ENCODE assay signal across 15 cellular contexts in genomic region chr17:9332164-9332527, GRCh38.
A peak's percentile ranks its signal among the peaks of the same experiment; 100 is the strongest.
DNase-seq lines count a peak whose midpoint lies in the region; ATAC-seq and TF ChIP-seq lines count a peak whose summit lies in the region.
"Had no signal": no experiment of that assay in that cellular context is flagged by ENCODE, and none has a peak within 500 bp of the region (broad histone marks: within the 10 kb centered on the region; RNA-seq: fewer than 3 reads in every experiment).

No MANE protein-coding gene starts in this region.

- no peaks in the 10 kb centered on the region for H3K27me3 Mint-ChIP-seq in CD4-positive, alpha-beta T cell

- H3K9me3 ChIP-seq in neuron (ENCODE audit: low read length), result peaks cover 3% of the 10 kb centered on the region
- peaks cover 20% of the 10 kb centered on the region for H3K9me3 ChIP-seq in CD4-positive, alpha-beta T cell (ENCODE audit: control insufficient read depth, low read length)

- no peak overlapping the region for H3K27ac ChIP-seq in CD4-positive, alpha-beta T cell (ENCODE audit: low read depth, low read length)
- H3K27ac ChIP-seq: KMS-11 had no signal

- peaks cover 30% of the 10 kb centered on the region for H3K36me3 Mint-ChIP-seq in CD4-positive, alpha-beta T cell (ENCODE audit: low read depth)

- H3K27me3 ChIP-seq in neuron (ENCODE audit: insufficient read depth, low read length), result no peaks in the 10 kb centered on the region
- no peaks in the 10 kb centered on the region for H3K27me3 ChIP-seq in CD4-positive, alpha-beta T cell (ENCODE audit: control insufficient read depth, insufficient read depth, low read length)

- H3K27ac Mint-ChIP-seq in CD4-positive, alpha-beta T cell, result no peak overlapping the region

- peaks cover 36% of the 10 kb centered on the region for H3K4me1 ChIP-seq in neuron (ENCODE audit: insufficient read depth, low read length)

- H3K36me3 ChIP-seq in neuron (ENCODE audit: insufficient read depth, low read length), result no peaks in the 10 kb centered on the region

- H3K9me3 Mint-ChIP-seq in CD4-positive, alpha-beta T cell, result peaks cover 7% of the 10 kb centered on the region

- TF ChIP-seq CTCF in astrocyte of the spinal cord (IDR thresholded peaks at IDR 0.05; ENCODE audit: low read depth, low read length), result no peak
- TF ChIP-seq CTCF in fibroblast of mammary gland (conservative IDR thresholded peaks at IDR 0.05; ENCODE audit: control insufficient read depth, insufficient read depth, low read depth, low read length), result no peak
- no peak for TF ChIP-seq CTCF in CD4-positive, alpha-beta T cell (IDR thresholded peaks at IDR 0.05)

- intact Hi-C loops in CD4-positive, alpha-beta T cell (cut with DNase I, micrococcal nuclease), result no loop called here

- H2AFZ ChIP-seq in neuron (ENCODE audit: low read depth, low read length), result peak overlapping the region; percentile 46

- ATAC-seq in HG03457 (IDR thresholded peaks at IDR 0.05; ENCODE audit: unreplicated experiment), result no peak
- ATAC-seq in CD4-positive, alpha-beta T cell (ENCODE audit: poor library complexity), result no peak
- ATAC-seq: PC-3 had no signal

- POLR2A ChIA-PET in CD4-positive, alpha-beta T cell (lab: Charles Lee), result no interaction called here

- CTCF ChIA-PET in CD4-positive, alpha-beta T cell (lab: Charles Lee), result no interaction called here

- DNase-seq in Daoy (ENCODE audit: low read depth) (peak; percentile 9), astrocyte of the spinal cord (ENCODE audit: low read depth, low spot score) (peak; percentile 49), fibroblast of mammary gland (ENCODE audit: low read depth) (peak; percentile 21), NCI-H2081 treated with DMSO at 0.1 percent for 48 hours (lab: John Stamatoyannopoulos, UW) (no peak), NCI-H1436 (lab: John Stamatoyannopoulos, UW) (no peak)
- DNase-seq in CD4-positive, alpha-beta T cell, result no peak
- DNase-seq: 8988T, DMS 273 treated with DMSO at 0.1 percent for 48 hours, NCI-H1092, NCI-H510A treated with DMSO at 0.1 percent for 48 hours, NCI-H82, PC-3 had no signal

- in situ Hi-C loops in astrocyte of the spinal cord (cut with HindIII; ENCODE audit: low sequenced_read_pairs), result no loop called here

- no peaks in the 10 kb centered on the region for H3K4me1 Mint-ChIP-seq in CD4-positive, alpha-beta T cell (ENCODE audit: low read depth)

- no peak overlapping the region for H3K4me3 Mint-ChIP-seq in CD4-positive, alpha-beta T cell

- H3K4me3 ChIP-seq in astrocyte of the spinal cord (ENCODE audit: low read depth, low read length), result no peak overlapping the region
- H3K4me3 ChIP-seq in fibroblast of mammary gland (ENCODE audit: control insufficient read depth, low read depth, low read length), result no peak overlapping the region
- H3K4me3 ChIP-seq in neuron (ENCODE audit: low read length), result no peak overlapping the region

Comparison
In these comparisons a context has a peak if more than half of its experiments do, and no peak if none do; other contexts are left out.
1. DNase-seq: peak in Daoy (single experiment), astrocyte of the spinal cord (single experiment) and fibroblast of mammary gland (single experiment); none in NCI-H2081 treated with DMSO at 0.1 percent for 48 hours (single experiment), NCI-H1436 (single experiment) and CD4-positive, alpha-beta T cell (0 of 10).